ENCODE assay signal across 8 cellular contexts in the genomic region with DNA sequence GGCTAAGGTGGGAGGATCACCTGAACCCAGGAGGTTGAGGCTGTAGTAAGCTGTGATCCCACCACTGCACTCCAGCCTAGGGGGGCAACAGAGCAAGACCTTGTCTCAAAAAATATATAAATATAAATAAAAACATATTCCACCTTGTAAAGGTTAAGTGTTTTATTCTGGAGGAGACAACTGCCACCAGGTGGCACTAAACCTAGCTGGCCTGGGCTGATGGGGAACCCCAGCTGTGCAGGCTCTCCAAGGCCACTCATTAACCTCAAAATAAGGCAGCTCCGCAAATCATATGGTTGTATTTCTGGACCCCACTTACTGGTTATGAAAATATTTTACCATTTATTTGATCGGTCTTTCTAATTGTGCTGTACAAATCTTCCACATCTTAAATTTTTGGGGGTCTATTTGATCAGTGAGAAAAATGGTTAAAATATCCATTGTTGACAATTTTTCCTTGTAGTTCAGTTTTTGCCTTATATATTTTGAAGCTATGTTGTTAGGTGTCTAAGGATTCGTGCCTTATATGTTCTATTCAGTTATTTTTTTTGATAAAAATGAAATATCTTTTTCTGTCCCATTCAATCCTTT.
DNase-seq lines count a peak whose midpoint lies in the region; ATAC-seq and TF ChIP-seq lines count a peak whose summit lies in the region.

No MANE protein-coding gene starts in this region.

- peak; percentile 67 for TF ChIP-seq CTCF in GM13977 (IDR thresholded peaks at IDR 0.05; ENCODE audit: extremely low read depth, insufficient read depth, missing control alignments)

- ATAC-seq in HG02981 (IDR thresholded peaks at IDR 0.05; ENCODE audit: unreplicated experiment): no peak
- ATAC-seq in HG03095 (IDR thresholded peaks at IDR 0.05; ENCODE audit: unreplicated experiment): no peak

- in situ Hi-C loops in GM13977 (cut with MboI; ENCODE audit: low pct_unique_long_range_greater_than_20kb, low sequenced_read_pairs, unreplicated experiment): loop anchor here (10.0 kb wide), 1 partner anchor 256 kb away; no protein-coding TSS in a partner anchor

- DNase-seq in GM13977 (ENCODE audit: low spot score) (peak; percentile 65), NCI-H1105 treated with DMSO at 0.1 percent for 48 hours (lab: John Stamatoyannopoulos, UW) (peak; percentile 18), T1000 (lab: John Stamatoyannopoulos, UW) (peak; percentile 66), astrocyte of the hippocampus (ENCODE audit: low read depth, low spot score) (peak; percentile 80), inferior parietal cortex (ENCODE audit: extremely low spot score) (peak; percentile 75)
- peak; percentile 53 to 58 for DNase-seq in stimulated activated CD4-positive, alpha-beta T cell treated with anti-CD3 and anti-CD28 coated beads, Interleukin-1b, Interleukin-23, amount 100 ng/mL, for 4 hours (ENCODE audit: low read depth in 2 of 2)

Comparison
In these comparisons a context has a peak if more than half of its experiments do, and no peak if none do; other contexts are left out.
1. DNase-seq: peak in every context shown above with its lines; median percentile 80 in astrocyte of the hippocampus; 75 in inferior parietal cortex; 66 in T1000; 65 in GM13977; 56 in stimulated activated CD4-positive, alpha-beta T cell treated with anti-CD3 and anti-CD28 coated beads, Interleukin-1b, Interleukin-23, amount 100 ng/mL, for 4 hours; 18 in NCI-H1105 treated with DMSO at 0.1 percent for 48 hours.